In the genomic region with DNA sequence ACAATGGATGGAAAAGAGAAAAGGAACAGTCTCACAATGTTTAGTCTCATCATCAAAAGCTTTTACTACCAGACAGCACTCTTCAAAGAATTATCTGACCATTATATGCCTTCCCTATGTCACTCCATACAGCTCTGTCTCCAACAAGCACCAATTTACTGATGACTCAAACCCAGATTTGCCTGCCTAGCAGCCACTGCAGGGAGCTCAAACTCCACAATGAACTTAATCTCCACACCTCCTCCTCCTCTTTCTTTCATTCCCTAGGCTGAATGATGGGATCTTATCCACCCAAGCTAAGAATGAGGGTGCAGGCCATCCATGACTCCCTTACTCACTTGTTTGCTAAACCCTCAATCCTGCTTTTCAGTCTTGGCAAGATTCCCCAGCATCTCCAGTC, we compare ENCODE assay signal across 1 cellular context.
TF ChIP-seq lines count a peak whose summit lies in the region.

No MANE protein-coding gene starts in this region.

TF ChIP-seq in IMR-90, 13 proteins besides CTCF, POLR2A, EP300 and RAD21:
- no peak for TF ChIP-seq SMC3 (IDR thresholded peaks at IDR 0.05; ENCODE audit: low read depth, low read length)
- no peak for TF ChIP-seq ELK1 (IDR thresholded peaks at IDR 0.05; ENCODE audit: borderline replicate concordance, low read depth, low read length)
- TF ChIP-seq FOS (IDR thresholded peaks at IDR 0.05; ENCODE audit: low read depth, low read length), result no peak
- no peak for TF ChIP-seq MAZ (IDR thresholded peaks at IDR 0.05; ENCODE audit: borderline replicate concordance, low read depth, low read length)
- TF ChIP-seq CHD1 (IDR thresholded peaks at IDR 0.05; ENCODE audit: low read depth, low read length), result no peak
- TF ChIP-seq, protein P1, sequence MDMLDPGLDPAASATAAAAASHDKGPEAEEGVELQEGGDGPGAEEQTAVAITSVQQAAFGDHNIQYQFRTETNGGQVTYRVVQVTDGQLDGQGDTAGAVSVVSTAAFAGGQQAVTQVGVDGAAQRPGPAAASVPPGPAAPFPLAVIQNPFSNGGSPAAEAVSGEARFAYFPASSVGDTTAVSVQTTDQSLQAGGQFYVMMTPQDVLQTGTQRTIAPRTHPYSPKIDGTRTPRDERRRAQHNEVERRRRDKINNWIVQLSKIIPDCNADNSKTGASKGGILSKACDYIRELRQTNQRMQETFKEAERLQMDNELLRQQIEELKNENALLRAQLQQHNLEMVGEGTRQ (IDR thresholded peaks at IDR 0.05; ENCODE audit: low read depth, low read length), result no peak
- no peak for TF ChIP-seq CEBPB (IDR thresholded peaks at IDR 0.05; ENCODE audit: low read depth, low read length)
- no peak for TF ChIP-seq RCOR1 (IDR thresholded peaks at IDR 0.05; ENCODE audit: insufficient replicate concordance, low read length)
- TF ChIP-seq RFX5 (IDR thresholded peaks at IDR 0.05; ENCODE audit: low read depth, low read length), result no peak
- no peak for TF ChIP-seq BHLHE40 (IDR thresholded peaks at IDR 0.05; ENCODE audit: low read depth, low read length)
TF ChIP-seq in IMR-90: peak in this region for 0.
